Comparison of ENCODE assay signal across 1 cellular context in genomic region chr6:1815827-1816452, GRCh38.
TF ChIP-seq lines count a peak whose summit lies in the region.

No MANE protein-coding gene starts in this region.

TF ChIP-seq in H1, 55 proteins besides CTCF, POLR2A, EP300 and RAD21:
- TF ChIP-seq CREB1 (IDR thresholded peaks at IDR 0.05): no peak
